16 cellular contexts compared by ENCODE assay signal in genomic region chr1:207639362-207639761, GRCh38. TPM values are rescaled to one million over a fixed set of nuclear protein-coding genes. Genes with fewer than 3 reads are reported as not detected.
"Had no signal": no experiment of that assay in that cellular context is flagged by ENCODE, and none has a peak within 500 bp of the region (broad histone marks: within the 10 kb centered on the region; RNA-seq: fewer than 3 reads in every experiment).

No MANE protein-coding gene starts in this region.

RNA-seq across cellular contexts. Expression of gene CR1L, which starts 5.6 kb away (rescaled TPM):
- total RNA-seq: colonic mucosa, dermis microvascular lymphatic vessel endothelial cell, esophagus mucosa, esophagus squamous epithelium, gastrocnemius medialis, glomerular endothelial cell, kidney epithelial cell, left cardiac atrium, left ventricle myocardium superior, lower leg skin, lung microvascular endothelial cell, mesothelial cell of epicardium, mucosa of descending colon, myocyte had no signal
- polyA plus RNA-seq: heart right ventricle, keratinocyte had no signal
